Comparison of ENCODE assay signal across 21 cellular contexts in genomic region chrX:118181030-118181429, GRCh38.
DNase-seq lines count a peak whose midpoint lies in the region; ATAC-seq, FAIRE-seq and TF ChIP-seq lines count a peak whose summit lies in the region.
"Had no signal": no experiment of that assay in that cellular context is flagged by ENCODE, and none has a peak within 500 bp of the region (broad histone marks: within the 10 kb centered on the region; RNA-seq: fewer than 3 reads in every experiment).

No MANE protein-coding gene starts in this region.

- intact Hi-C loops in body of pancreas (cut with DNase I), result no loop called here

- H3K4me3 ChIP-seq in body of pancreas (no peak overlapping the region), small intestine (ENCODE audit: low read depth in 1 of 2, low read length in 2 of 2) (no peak overlapping the region), smooth muscle cell (no peak overlapping the region)
- H3K4me3 ChIP-seq: lung, right atrium auricular region, SK-N-MC, suprapubic skin had no signal

- TF ChIP-seq CTCF in body of pancreas (IDR thresholded peaks at IDR 0.05) (no peak), smooth muscle cell (IDR thresholded peaks at IDR 0.05; ENCODE audit: borderline replicate concordance, insufficient read depth, poor library complexity, severe bottlenecking) (no peak)

- H3F3A ChIP-seq in smooth muscle cell (ENCODE audit: low read depth), result no peaks in the 10 kb centered on the region

- no peak overlapping the region for H3K4me2 ChIP-seq in smooth muscle cell

- WGBS in body of pancreas, 2 donors, result 29 to 37% methylated on average over 4 of the region's 4 CpGs
- WGBS in small intestine, 3 donors, result 58 to 65% (median 59%) methylated on average over 4 of the region's 4 CpGs
- 88% methylated on average over 4 of the region's 4 CpGs for WGBS in smooth muscle cell (ENCODE audit: low lambda C conversion rate)

- FAIRE-seq in urothelium cell line (lab: Jason Lieb, UNC) (no peak), small intestine (lab: Jason Lieb, UNC) (no peak)
- FAIRE-seq: TTC549 had no signal

- TF ChIP-seq POLR2A in body of pancreas (IDR thresholded peaks at IDR 0.05), result no peak

- H3K4me1 ChIP-seq in body of pancreas, result peaks cover 7% of the 10 kb centered on the region
- no peaks in the 10 kb centered on the region for H3K4me1 ChIP-seq in small intestine (ENCODE audit: control insufficient read depth in 2 of 2, insufficient read depth in 1 of 2, low read depth in 1 of 2, low read length in 1 of 2)
- no peaks in the 10 kb centered on the region for H3K4me1 ChIP-seq in smooth muscle cell (ENCODE audit: low read depth)
- H3K4me1 ChIP-seq: right atrium auricular region, suprapubic skin had no signal

- no peaks in the 10 kb centered on the region for H3K9me3 ChIP-seq in body of pancreas
- no peaks in the 10 kb centered on the region for H3K9me3 ChIP-seq in small intestine (ENCODE audit: control insufficient read depth, low read depth)
- H3K9me3 ChIP-seq in smooth muscle cell (replicated peaks; ENCODE audit: low read depth), result no peaks in the 10 kb centered on the region
- H3K9me3 ChIP-seq: suprapubic skin had no signal

- no peaks in the 10 kb centered on the region for H3K36me3 ChIP-seq in body of pancreas (replicated peaks in 1 of 2; ENCODE audit: insufficient read depth in 1 of 2, low read depth in 2 of 2)
- no peaks in the 10 kb centered on the region for H3K36me3 ChIP-seq in small intestine (ENCODE audit: control insufficient read depth in 2 of 2, insufficient read depth in 2 of 2, low read length in 2 of 2)
- H3K36me3 ChIP-seq in smooth muscle cell (ENCODE audit: low read depth), result no peaks in the 10 kb centered on the region
- H3K36me3 ChIP-seq: right atrium auricular region, suprapubic skin had no signal

- no peaks in the 10 kb centered on the region for H3K79me2 ChIP-seq in smooth muscle cell (ENCODE audit: low read depth)

- H3K27ac ChIP-seq in body of pancreas (no peak overlapping the region), small intestine (ENCODE audit: low read depth in 1 of 2, low read length in 1 of 2) (no peak overlapping the region), smooth muscle cell (ENCODE audit: low read depth) (no peak overlapping the region)
- H3K27ac ChIP-seq: right atrium auricular region, SK-N-MC, suprapubic skin had no signal

- H4K20me1 ChIP-seq in smooth muscle cell (ENCODE audit: low read depth), result no peaks in the 10 kb centered on the region

- peak; percentile 50 for ATAC-seq in body of pancreas
- ATAC-seq: activated T-cell treated with anti-CD3 and anti-CD28 coated beads, Interleukin-2, amount 50 U/mL, for 4 hours; natural killer cell treated with Interleukin-12 subunit alpha and Interleukin-12 subunit beta and Interleukin-15 and Interleukin-18, amount 100 ng/mL, for 72 hours had no signal

- H3K27me3 ChIP-seq in body of pancreas (no peaks in the 10 kb centered on the region), small intestine (ENCODE audit: control insufficient read depth in 2 of 2, insufficient read depth in 2 of 2, low read length in 2 of 2) (no peaks in the 10 kb centered on the region), smooth muscle cell (ENCODE audit: low read depth) (no peaks in the 10 kb centered on the region)
- H3K27me3 ChIP-seq: right atrium auricular region, suprapubic skin had no signal

- DNase-seq in M059J (ENCODE audit: low read depth), result peak; percentile 81
- DNase-seq in body of pancreas, result peak in 1 of 4 donors; percentile 8
- peak; percentile 1 for DNase-seq in globus pallidus (ENCODE audit: low spot score)
- peak; percentile 11 for DNase-seq in urothelium cell line (ENCODE audit: low spot score)
- DNase-seq in small intestine, result no peak
- DNase-seq in stimulated activated CD4-positive, alpha-beta T cell treated with anti-CD3 and anti-CD28 coated beads, Interleukin-4, amount 100 ng/mL, for 4 hours, result no peak
- no peak for DNase-seq in smooth muscle cell (lab: John Stamatoyannopoulos, UW; ENCODE audit: unreplicated experiment)
- DNase-seq: activated naive CD8-positive, alpha-beta T cell treated with anti-CD3 and anti-CD28 coated beads, Interleukin-2, amount 10 ng/mL, durations not matched to agents 7 days and 5 days; activated T-cell treated with anti-CD3 and anti-CD28 coated beads, Interleukin-2, amount 50 U/mL, for 4 hours; DND-41; erythroblast; Kasumi-1; NCI-H510A treated with DMSO at 0.1 percent for 48 hours; OCI-M1; stimulated activated CD4-positive, alpha-beta T cell treated with anti-CD3 and anti-CD28 coated beads, Interleukin-2, amount 100 ng/mL, for 24 hours had no signal

- no peak overlapping the region for H2AFZ ChIP-seq in smooth muscle cell (ENCODE audit: low read depth)

- H3K9ac ChIP-seq in smooth muscle cell (ENCODE audit: low read depth), result no peak overlapping the region

Comparison
In these comparisons a context has a peak if more than half of its experiments do, and no peak if none do; other contexts are left out.
1. DNase-seq: peak in M059J (single experiment), globus pallidus (single experiment) and urothelium cell line (single experiment); none in small intestine (single experiment), stimulated activated CD4-positive, alpha-beta T cell treated with anti-CD3 and anti-CD28 coated beads, Interleukin-4, amount 100 ng/mL, for 4 hours (0 of 2) and smooth muscle cell (single experiment).